ENCODE assay signal across 14 cellular contexts in genomic region chr5:38899936-38900335, GRCh38. TPM values are rescaled to one million over a fixed set of nuclear protein-coding genes. Genes with fewer than 3 reads are reported as not detected.
DNase-seq lines count a peak whose midpoint lies in the region; ATAC-seq and TF ChIP-seq lines count a peak whose summit lies in the region.
"Had no signal": no experiment of that assay in that cellular context is flagged by ENCODE, and none has a peak within 500 bp of the region (broad histone marks: within the 10 kb centered on the region; RNA-seq: fewer than 3 reads in every experiment).

No MANE protein-coding gene starts in this region.

- DNase-seq in ELF-1 (ENCODE audit: low read depth, low spot score) (peak; percentile 2), H7 (peak; percentile 16), WTC11 (ENCODE audit: low spot score) (no peak), iPS DF 4.7 (ENCODE audit: extremely low read depth, low spot score) (peak; percentile 11), HEK293T (ENCODE audit: extremely low spot score) (no peak), OCI-M2 (lab: John Stamatoyannopoulos, UW; ENCODE audit: unreplicated experiment) (no peak)
- DNase-seq: AML-193; Caco-2; CD4-positive, alpha-beta T cell; GDM1; IMR-90 had no signal

- CTCF ChIA-PET in WTC11 (lab: Charles Lee) (interaction anchor here (1.1 kb wide), 1 partner anchor 458 kb away, joined by 4 read pairs; no protein-coding TSS in a partner anchor), HEK293T (lab: Yijun Ruan, JAX) (no interaction called here)

- ATAC-seq in WTC11: peak; percentile 89
- ATAC-seq in GM21367 (IDR thresholded peaks at IDR 0.05; ENCODE audit: unreplicated experiment): no peak
- ATAC-seq in HG02840 (IDR thresholded peaks at IDR 0.05; ENCODE audit: low FRiP score, unreplicated experiment): no peak
- ATAC-seq: K562 had no signal

- H3K36me3 Mint-ChIP-seq in WTC11: peaks cover 9% of the 10 kb centered on the region; the same call in 1 of the 2 replicates

- H3K36me3 ChIP-seq in H7 (replicated peaks; ENCODE audit: control insufficient read depth, insufficient read depth, low read length): no peaks in the 10 kb centered on the region

- H3K9me3 Mint-ChIP-seq in WTC11: peaks cover 42% of the 10 kb centered on the region

- H3K4me3 Mint-ChIP-seq in WTC11: no peak overlapping the region
- H3K4me3 Mint-ChIP-seq: CD4-positive, alpha-beta T cell had no signal

- H3K4me1 Mint-ChIP-seq in WTC11: no peaks in the 10 kb centered on the region

- POLR2A ChIA-PET in WTC11 (lab: Charles Lee): no interaction called here
- POLR2A ChIA-PET in HEK293T (lab: Yijun Ruan, JAX): no interaction called here

- H3K27ac Mint-ChIP-seq in WTC11: no peak overlapping the region
- H3K27ac Mint-ChIP-seq: CD4-positive, alpha-beta T cell had no signal

- no peak for TF ChIP-seq CTCF in WTC11 (IDR thresholded peaks at IDR 0.05)

- no peaks in the 10 kb centered on the region for H3K27me3 ChIP-seq in H7 (ENCODE audit: control insufficient read depth, insufficient read depth, low read length)

- peaks cover 3% of the 10 kb centered on the region; the same call in 1 of the 2 replicates for H3K27me3 Mint-ChIP-seq in WTC11 (ENCODE audit: low read depth)

- H3K4me3 ChIP-seq in H7 (ENCODE audit: insufficient read depth, low read depth, low read length): no peak overlapping the region
- H3K4me3 ChIP-seq: K562 had no signal

TF ChIP-seq in WTC11, 78 proteins besides CTCF, POLR2A, EP300 and RAD21 (continues in another document):
- no peak for TF ChIP-seq GABPB1 (CRISPR knock-in tag; IDR thresholded peaks at IDR 0.05)
- TF ChIP-seq ATF2 (CRISPR knock-in tag; IDR thresholded peaks at IDR 0.05; ENCODE audit: borderline replicate concordance, low read depth): no peak
- no peak for TF ChIP-seq ZNF281 (CRISPR knock-in tag; IDR thresholded peaks at IDR 0.05)
- TF ChIP-seq ZNF263 (CRISPR knock-in tag; IDR thresholded peaks at IDR 0.05; ENCODE audit: low read depth): no peak

TF ChIP-seq in HEK293T, 16 proteins besides CTCF, POLR2A, EP300 and RAD21:
- TF ChIP-seq ELF4 (IDR thresholded peaks at IDR 0.05) (no peak), FOXM1 (IDR thresholded peaks at IDR 0.05; ENCODE audit: borderline replicate concordance) (no peak), CTBP1 (IDR thresholded peaks at IDR 0.05; ENCODE audit: borderline replicate concordance) (no peak), ZNF384 (IDR thresholded peaks at IDR 0.05) (no peak), HDGF (IDR thresholded peaks at IDR 0.05; ENCODE audit: borderline replicate concordance) (no peak), NFRKB (IDR thresholded peaks at IDR 0.05) (no peak), FOXA1 (IDR thresholded peaks at IDR 0.05) (no peak)

RNA-seq across cellular contexts. Expression of gene OSMR, which starts 54.1 kb away (rescaled TPM):
- total RNA-seq in H7 (2014; rRNA removed; shearing (Covaris generic)): 0.26 and 0.38 TPM in 2 replicates
- 2.3 to 3.1 TPM (median 2.5 TPM) in 3 replicates for total RNA-seq in WTC11 (2021)
- total RNA-seq: CD4-positive, alpha-beta T cell had no signal

Comparison
In these comparisons a context has a peak if more than half of its experiments do, and no peak if none do; other contexts are left out.
1. DNase-seq: peak in ELF-1 (single experiment), H7 (single experiment) and iPS DF 4.7 (single experiment); none in WTC11 (single experiment), HEK293T (single experiment) and OCI-M2 (single experiment).